ENCODE assay signal across 1 cellular context in genomic region chr2:48515588-48515987, GRCh38.
TF ChIP-seq lines count a peak whose summit lies in the region.

No MANE protein-coding gene starts in this region.

TF ChIP-seq in IMR-90, 13 proteins besides CTCF, POLR2A, EP300 and RAD21:
- TF ChIP-seq RFX5 (IDR thresholded peaks at IDR 0.05; ENCODE audit: low read depth, low read length) (no peak), NFE2L2 (IDR thresholded peaks at IDR 0.05; ENCODE audit: low read depth, low read length) (no peak), FOS (IDR thresholded peaks at IDR 0.05; ENCODE audit: low read depth, low read length) (no peak), SMC3 (IDR thresholded peaks at IDR 0.05; ENCODE audit: low read depth, low read length) (no peak), CEBPB (IDR thresholded peaks at IDR 0.05; ENCODE audit: low read depth, low read length) (no peak), MAZ (IDR thresholded peaks at IDR 0.05; ENCODE audit: borderline replicate concordance, low read depth, low read length) (no peak), ELK1 (IDR thresholded peaks at IDR 0.05; ENCODE audit: borderline replicate concordance, low read depth, low read length) (no peak), MXI1 (IDR thresholded peaks at IDR 0.05; ENCODE audit: borderline replicate concordance, low read depth, low read length) (no peak), USF2 (IDR thresholded peaks at IDR 0.05; ENCODE audit: low read depth, low read length) (no peak), BHLHE40 (IDR thresholded peaks at IDR 0.05; ENCODE audit: low read depth, low read length) (no peak), RCOR1 (IDR thresholded peaks at IDR 0.05; ENCODE audit: insufficient replicate concordance, low read length) (no peak), MAFK (IDR thresholded peaks at IDR 0.05; ENCODE audit: low read depth, low read length) (no peak), CHD1 (IDR thresholded peaks at IDR 0.05; ENCODE audit: low read depth, low read length) (no peak)
TF ChIP-seq in IMR-90: peak in this region for 0.
